In the genomic region with DNA sequence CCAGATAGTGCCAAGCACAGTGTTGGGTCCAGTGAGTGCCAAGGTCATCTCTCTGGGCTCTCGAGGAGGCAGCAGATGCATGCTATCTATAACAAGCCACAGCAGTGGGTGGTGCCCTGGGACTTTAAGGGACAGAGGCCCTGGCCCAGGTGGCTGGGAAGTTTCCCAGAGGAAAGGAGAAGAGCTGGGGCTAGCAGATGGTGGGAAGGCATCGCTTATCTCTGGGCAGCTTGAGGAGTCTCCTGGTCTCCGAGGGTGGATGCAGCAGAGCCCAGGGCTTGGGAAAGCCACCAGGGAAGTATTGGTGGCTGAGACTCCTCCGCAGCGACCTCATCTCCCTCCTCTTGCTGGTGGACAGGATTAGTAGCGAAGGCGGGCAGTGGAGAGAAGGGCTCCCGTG, we compare ENCODE assay signal across 21 cellular contexts.
"Had no signal": no experiment of that assay in that cellular context is flagged by ENCODE, and none has a peak within 500 bp of the region (broad histone marks: within the 10 kb centered on the region; RNA-seq: fewer than 3 reads in every experiment).

No MANE protein-coding gene starts in this region.

- H3K27ac ChIP-seq: brain microvascular endothelial cell, cardiac muscle cell, SK-N-MC, VCaP had no signal

- H3K4me3 ChIP-seq: cardiac muscle cell, SK-N-MC had no signal

- DNase-seq: activated CD4-positive, alpha-beta memory T cell treated with anti-CD3 and anti-CD28 coated beads, Interleukin-2, amount 10 ng/mL, durations not matched to agents 7 days and 5 days; activated CD4-positive, alpha-beta T cell treated with anti-CD3 and anti-CD28 coated beads for 36 hours; activated CD4-positive, alpha-beta T cell treated with anti-CD3 and anti-CD28 coated beads, Interleukin-2, amount 50 U/mL, for 1 hour; activated CD8-positive, alpha-beta memory T cell treated with anti-CD3 and anti-CD28 coated beads, Interleukin-2, amount 50 U/mL, for 48 hours; activated gamma-delta T cell; activated naive CD8-positive, alpha-beta T cell treated with anti-CD3 and anti-CD28 coated beads for 36 hours; activated T-cell treated with anti-CD3 and anti-CD28 coated beads, Interleukin-2, amount 50 U/mL, for 4 hours; brain microvascular endothelial cell; KG1; NCI-H1930; NCI-H2171; NCI-H446 treated with DMSO at 0.1 percent for 48 hours; NCI-H526 treated with DMSO at 0.1 percent for 48 hours; NCI-H82; T-cell; T-helper 2 cell; T1000 had no signal

- H3K4me3 Mint-ChIP-seq: activated CD4-positive, alpha-beta memory T cell treated with anti-CD3 and anti-CD28 coated beads, Interleukin-2, amount 10 ng/mL, durations not matched to agents 7 days and 5 days; activated CD4-positive, alpha-beta T cell treated with anti-CD3 and anti-CD28 coated beads for 36 hours; activated naive CD8-positive, alpha-beta T cell treated with anti-CD3 and anti-CD28 coated beads for 36 hours; activated T-cell treated with anti-CD3 and anti-CD28 coated beads, Interleukin-2, amount 50 U/mL, for 4 hours; T-cell had no signal

- H3K27ac Mint-ChIP-seq: activated CD4-positive, alpha-beta memory T cell treated with anti-CD3 and anti-CD28 coated beads, Interleukin-2, amount 10 ng/mL, durations not matched to agents 7 days and 5 days; activated CD4-positive, alpha-beta T cell treated with anti-CD3 and anti-CD28 coated beads for 36 hours; activated naive CD8-positive, alpha-beta T cell treated with anti-CD3 and anti-CD28 coated beads for 36 hours; T-cell had no signal

- ATAC-seq: activated T-cell treated with anti-CD3 and anti-CD28 coated beads, Interleukin-2, amount 50 U/mL, for 4 hours; T-cell had no signal

- H3K9me3 Mint-ChIP-seq: activated CD4-positive, alpha-beta memory T cell treated with anti-CD3 and anti-CD28 coated beads, Interleukin-2, amount 10 ng/mL, durations not matched to agents 7 days and 5 days; activated naive CD8-positive, alpha-beta T cell treated with anti-CD3 and anti-CD28 coated beads for 36 hours; activated T-cell treated with anti-CD3 and anti-CD28 coated beads, Interleukin-2, amount 50 U/mL, for 4 hours; T-cell had no signal

- H3K27me3 Mint-ChIP-seq: activated CD4-positive, alpha-beta memory T cell treated with anti-CD3 and anti-CD28 coated beads, Interleukin-2, amount 10 ng/mL, durations not matched to agents 7 days and 5 days; activated CD4-positive, alpha-beta T cell treated with anti-CD3 and anti-CD28 coated beads for 36 hours; activated naive CD8-positive, alpha-beta T cell treated with anti-CD3 and anti-CD28 coated beads for 36 hours; IgD-negative memory B cell; T-cell had no signal

- H3K27me3 ChIP-seq: brain microvascular endothelial cell, cardiac muscle cell had no signal
